13 cellular contexts compared by ENCODE assay signal in genomic region chr15:101326462-101327146, GRCh38.
"Had no signal": no experiment of that assay in that cellular context is flagged by ENCODE, and none has a peak within 500 bp of the region (broad histone marks: within the 10 kb centered on the region; RNA-seq: fewer than 3 reads in every experiment).

No MANE protein-coding gene starts in this region.

- H3K4me1 ChIP-seq: esophagus muscularis mucosa, lower lobe of right lung, prostate gland, thyroid gland, uterus had no signal

- H3K4me3 ChIP-seq: esophagus muscularis mucosa, lower lobe of right lung, prostate gland, right lobe of liver, thyroid gland, uterus had no signal

- H3K36me3 ChIP-seq: lower lobe of right lung, prostate gland, thyroid gland, uterus had no signal

- H3K4me3 Mint-ChIP-seq: mesothelial cell of epicardium; naive thymus-derived CD4-positive, alpha-beta T cell had no signal

- FAIRE-seq: colon, endometrium had no signal

- H3K9me3 Mint-ChIP-seq: activated naive CD4-positive, alpha-beta T cell treated with anti-CD3 and anti-CD28 coated beads, Interleukin-2, amount 50 U/mL, for 72 hours; mesothelial cell of epicardium had no signal

- H3K27ac Mint-ChIP-seq: activated naive CD4-positive, alpha-beta T cell treated with anti-CD3 and anti-CD28 coated beads, Interleukin-2, amount 50 U/mL, for 72 hours; mesothelial cell of epicardium; naive thymus-derived CD4-positive, alpha-beta T cell had no signal

- ATAC-seq: activated naive CD4-positive, alpha-beta T cell treated with anti-CD3 and anti-CD28 coated beads, Interleukin-2, amount 50 U/mL, for 72 hours; lower lobe of right lung; naive thymus-derived CD4-positive, alpha-beta T cell had no signal

- H3K4me1 Mint-ChIP-seq: mesothelial cell of epicardium had no signal

- H3K27ac ChIP-seq: esophagus muscularis mucosa, lower lobe of right lung, prostate gland, thyroid gland, uterus had no signal

- DNase-seq: glutamatergic neuron; lower lobe of right lung; naive thymus-derived CD4-positive, alpha-beta T cell; SW 1271; thyroid gland; uterus had no signal

- H3K27me3 ChIP-seq: right lobe of liver, thyroid gland, uterus had no signal

- H3K9me3 ChIP-seq: esophagus muscularis mucosa, lower lobe of right lung, prostate gland, right lobe of liver, thyroid gland, uterus had no signal
